ENCODE assay signal across 26 cellular contexts in the genomic region with DNA sequence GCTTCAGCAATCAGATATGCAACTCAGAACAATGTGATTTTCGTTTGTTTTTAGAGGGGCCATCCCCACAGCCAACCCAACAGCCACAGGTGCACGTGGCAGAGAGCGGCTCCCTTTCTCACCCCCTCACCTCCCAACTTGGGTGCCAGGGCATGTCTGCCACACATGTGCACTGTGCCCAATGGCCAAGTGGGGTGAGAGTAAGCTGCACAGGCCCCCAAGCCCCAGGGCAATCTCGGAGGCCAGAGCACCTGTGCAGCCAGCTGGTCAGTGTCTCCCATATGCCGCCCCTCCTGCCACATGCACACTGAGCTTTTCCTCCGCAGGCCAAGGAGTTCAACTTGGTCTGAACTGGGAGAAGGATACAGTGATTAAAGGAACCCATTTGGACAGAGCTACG.
"Had no signal": no experiment of that assay in that cellular context is flagged by ENCODE, and none has a peak within 500 bp of the region (broad histone marks: within the 10 kb centered on the region; RNA-seq: fewer than 3 reads in every experiment).

No MANE protein-coding gene starts in this region.

- H3K27ac ChIP-seq: left lung, neutrophil, ovary, right atrium auricular region, right lobe of liver, tibial nerve, uterus had no signal

- H3K4me1 Mint-ChIP-seq: mesothelial cell of epicardium; naive thymus-derived CD4-positive, alpha-beta T cell; stimulated activated memory B cell treated with anti-CD40 and anti-IgM and Interleukin-4, amounts not matched to agents 10 μg/mL and 1 μg/mL and 100 μg/mL, for 72 hours; stimulated activated naive CD8-positive, alpha-beta T cell treated with anti-CD3 and anti-CD28 coated beads, Interleukin-15, amount 100 ng/mL, for 72 hours had no signal

- H3K4me3 Mint-ChIP-seq: mesothelial cell of epicardium; naive thymus-derived CD4-positive, alpha-beta T cell; natural killer cell treated with Interleukin-12 subunit alpha and Interleukin-12 subunit beta and Interleukin-15 and Interleukin-18, amount 100 ng/mL, for 72 hours; stimulated activated memory B cell treated with anti-CD40 and anti-IgM and Interleukin-4, amounts not matched to agents 10 μg/mL and 1 μg/mL and 100 μg/mL, for 72 hours; stimulated activated naive CD8-positive, alpha-beta T cell treated with anti-CD3 and anti-CD28 coated beads, Interleukin-15, amount 100 ng/mL, for 72 hours; type B pancreatic cell had no signal

- H3K9me3 Mint-ChIP-seq: type B pancreatic cell had no signal

- H3K4me2 ChIP-seq: smooth muscle cell had no signal

- DNase-seq: hippocampal formation; kidney glomerular epithelial cell; left colon; left lung; naive thymus-derived CD4-positive, alpha-beta T cell; occipital lobe; ovary; stimulated activated CD4-positive, alpha-beta T cell treated with anti-CD3 and anti-CD28 coated beads, Interleukin-12 subunit alpha, Interleukin-12 subunit beta, amount 100 ng/mL, for 4 hours; stimulated activated CD4-positive, alpha-beta T cell treated with anti-CD3 and anti-CD28 coated beads, Interleukin-15, amount 100 ng/mL, for 24 hours; stimulated activated CD4-positive, alpha-beta T cell treated with anti-CD3 and anti-CD28 coated beads, Interleukin-2, amount 100 ng/mL, for 24 hours; stimulated activated CD4-positive, alpha-beta T cell treated with anti-CD3 and anti-CD28 coated beads, Interleukin-4, amount 100 ng/mL, for 1 hour; stimulated activated naive CD4-positive, alpha-beta T cell treated with Interleukin-2 at 50 U/mL for 16 hours; stimulated activated naive CD8-positive, alpha-beta T cell treated with anti-CD3 and anti-CD28 coated beads, Interleukin-15, amount 100 ng/mL, for 72 hours; substantia nigra; uterus had no signal

- H3K36me3 ChIP-seq: left lung, neutrophil, ovary, right atrium auricular region, right lobe of liver, tibial nerve, uterus had no signal

- H3K27me3 ChIP-seq: left lung, neutrophil, ovary, right atrium auricular region, right lobe of liver, tibial nerve, uterus had no signal

- H3K4me1 ChIP-seq: left lung, right atrium auricular region, right lobe of liver, tibial nerve, uterus had no signal

- H3K4me3 ChIP-seq: left lung, lung, ovary, right atrium auricular region, right lobe of liver, smooth muscle cell, tibial nerve, uterus had no signal

- H3K9me3 ChIP-seq: neutrophil, ovary, right atrium auricular region, right lobe of liver, tibial nerve, uterus had no signal

- H3K27me3 Mint-ChIP-seq: naive thymus-derived CD4-positive, alpha-beta T cell; natural killer cell treated with Interleukin-12 subunit alpha and Interleukin-12 subunit beta and Interleukin-15 and Interleukin-18, amount 100 ng/mL, for 72 hours; progenitor cell of endocrine pancreas; stimulated activated memory B cell treated with anti-CD40 and anti-IgM and Interleukin-4, amounts not matched to agents 10 μg/mL and 1 μg/mL and 100 μg/mL, for 72 hours; stimulated activated naive CD8-positive, alpha-beta T cell treated with anti-CD3 and anti-CD28 coated beads, Interleukin-15, amount 100 ng/mL, for 72 hours; type B pancreatic cell had no signal

- H3K27ac Mint-ChIP-seq: mesothelial cell of epicardium; naive thymus-derived CD4-positive, alpha-beta T cell; natural killer cell treated with Interleukin-12 subunit alpha and Interleukin-12 subunit beta and Interleukin-15 and Interleukin-18, amount 100 ng/mL, for 72 hours; progenitor cell of endocrine pancreas; stimulated activated memory B cell treated with anti-CD40 and anti-IgM and Interleukin-4, amounts not matched to agents 10 μg/mL and 1 μg/mL and 100 μg/mL, for 72 hours; stimulated activated naive CD8-positive, alpha-beta T cell treated with anti-CD3 and anti-CD28 coated beads, Interleukin-15, amount 100 ng/mL, for 72 hours; type B pancreatic cell had no signal

- H3K36me3 Mint-ChIP-seq: mesothelial cell of epicardium; natural killer cell treated with Interleukin-12 subunit alpha and Interleukin-12 subunit beta and Interleukin-15 and Interleukin-18, amount 100 ng/mL, for 72 hours; stimulated activated memory B cell treated with anti-CD40 and anti-IgM and Interleukin-4, amounts not matched to agents 10 μg/mL and 1 μg/mL and 100 μg/mL, for 72 hours; type B pancreatic cell had no signal
